Comparison of ENCODE assay signal across 1 cellular context in the genomic region with DNA sequence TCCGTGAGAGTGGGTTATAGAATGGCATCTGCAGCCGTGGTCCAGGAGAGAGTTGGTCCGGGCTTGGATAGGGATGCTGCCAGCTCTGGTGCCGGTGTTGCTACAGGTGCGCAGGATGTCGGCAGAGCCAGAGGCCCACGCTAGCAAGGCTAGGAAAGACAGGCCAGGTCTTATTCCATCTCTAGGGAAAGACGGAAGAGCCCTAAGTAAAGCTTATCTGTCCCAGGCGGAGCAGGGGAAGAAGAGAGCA.
TF ChIP-seq lines count a peak whose summit lies in the region.

No MANE protein-coding gene starts in this region.

TF ChIP-seq in HepG2, 621 proteins besides CTCF, POLR2A, EP300 and RAD21 (continued from another document):
- TF ChIP-seq, protein P1, sequence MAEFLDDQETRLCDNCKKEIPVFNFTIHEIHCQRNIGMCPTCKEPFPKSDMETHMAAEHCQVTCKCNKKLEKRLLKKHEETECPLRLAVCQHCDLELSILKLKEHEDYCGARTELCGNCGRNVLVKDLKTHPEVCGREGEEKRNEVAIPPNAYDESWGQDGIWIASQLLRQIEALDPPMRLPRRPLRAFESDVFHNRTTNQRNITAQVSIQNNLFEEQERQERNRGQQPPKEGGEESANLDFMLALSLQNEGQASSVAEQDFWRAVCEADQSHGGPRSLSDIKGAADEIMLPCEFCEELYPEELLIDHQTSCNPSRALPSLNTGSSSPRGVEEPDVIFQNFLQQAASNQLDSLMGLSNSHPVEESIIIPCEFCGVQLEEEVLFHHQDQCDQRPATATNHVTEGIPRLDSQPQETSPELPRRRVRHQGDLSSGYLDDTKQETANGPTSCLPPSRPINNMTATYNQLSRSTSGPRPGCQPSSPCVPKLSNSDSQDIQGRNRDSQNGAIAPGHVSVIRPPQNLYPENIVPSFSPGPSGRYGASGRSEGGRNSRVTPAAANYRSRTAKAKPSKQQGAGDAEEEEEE (CRISPR knock-in tag; IDR thresholded peaks at IDR 0.05; ENCODE audit: borderline replicate concordance): no peak; the same call in 1 of the 2 replicates
- TF ChIP-seq ZNF839 (CRISPR knock-in tag; IDR thresholded peaks at IDR 0.05; ENCODE audit: borderline replicate concordance): 0 out of 2 replicates have a peak, but pooled peaks have one; percentile 15
- no peak for TF ChIP-seq SCMH1 (CRISPR knock-in tag; IDR thresholded peaks at IDR 0.05; ENCODE audit: borderline replicate concordance)
- no peak; the same call in 1 of the 2 replicates for TF ChIP-seq ZNF292 (CRISPR knock-in tag; IDR thresholded peaks at IDR 0.05; ENCODE audit: borderline replicate concordance, low read depth)
- peak; percentile 83; the same call in 1 of the 2 replicates for TF ChIP-seq ZMAT3 (CRISPR knock-in tag; conservative IDR thresholded peaks at IDR 0.05)
- peak; percentile 44; the same call in 1 of the 2 replicates for TF ChIP-seq ZKSCAN5 (CRISPR knock-in tag; IDR thresholded peaks at IDR 0.05)
